25 cellular contexts compared by ENCODE assay signal in the genomic region with DNA sequence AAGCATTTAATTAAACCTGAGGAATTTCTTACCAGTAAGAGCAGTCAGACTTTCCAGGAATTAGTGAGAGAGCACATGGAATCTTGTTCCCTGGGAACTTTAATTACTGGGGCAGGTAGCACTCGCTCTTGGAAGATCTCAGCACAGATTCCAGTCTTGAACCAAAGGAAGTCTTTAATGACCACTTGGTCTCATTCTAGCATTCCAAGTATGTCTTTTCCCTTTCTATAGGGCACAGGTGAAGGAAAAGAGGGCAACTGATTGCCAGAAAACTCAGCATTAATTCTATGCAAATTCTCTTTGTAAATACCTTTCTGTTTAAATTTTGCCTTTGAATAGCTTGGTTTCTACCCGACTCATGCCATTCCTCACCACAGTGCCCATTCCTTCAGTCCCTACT.
"Had no signal": no experiment of that assay in that cellular context is flagged by ENCODE, and none has a peak within 500 bp of the region (broad histone marks: within the 10 kb centered on the region; RNA-seq: fewer than 3 reads in every experiment).

No MANE protein-coding gene starts in this region.

- ATAC-seq: heart right ventricle; left lung; natural killer cell; stimulated activated effector memory CD8-positive, alpha-beta T cell treated with anti-CD3 and anti-CD28 coated beads, Interleukin-12 subunit alpha, Interleukin-12 subunit beta, amount 100 ng/mL, for 72 hours had no signal

- H3K4me3 Mint-ChIP-seq: dendritic cell treated with granulocyte-macrophage colony-stimulating factor and Interleukin-4, amounts not matched to agents 40 ng/mL and 50 ng/mL, for 4 days; endodermal cell; immature natural killer cell; natural killer cell; neural crest cell; stimulated activated effector memory CD8-positive, alpha-beta T cell treated with anti-CD3 and anti-CD28 coated beads, Interleukin-12 subunit alpha, Interleukin-12 subunit beta, amount 100 ng/mL, for 72 hours had no signal

- FAIRE-seq: endothelial cell of umbilical vein, keratinocyte had no signal

- H3K4me1 Mint-ChIP-seq: immature natural killer cell; natural killer cell; stimulated activated effector memory CD8-positive, alpha-beta T cell treated with anti-CD3 and anti-CD28 coated beads, Interleukin-12 subunit alpha, Interleukin-12 subunit beta, amount 100 ng/mL, for 72 hours had no signal

- DNase-seq: colonic mucosa; effector CD8-positive, alpha-beta T cell; endodermal cell; esophagus squamous epithelium; foreskin melanocyte; glutamatergic neuron; heart right ventricle; hippocampal formation; immature natural killer cell; left lung; mammary epithelial cell; natural killer cell; nucleus accumbens; sigmoid colon; stimulated activated CD4-positive, alpha-beta T cell treated with anti-CD3 and anti-CD28 coated beads, Interleukin-2, amount 100 ng/mL, for 24 hours; stimulated activated CD4-positive, alpha-beta T cell treated with anti-CD3 and anti-CD28 coated beads, Interleukin-4, amount 100 ng/mL, for 24 hours; stimulated activated naive CD4-positive, alpha-beta T cell treated with Interleukin-2 at 50 U/mL for 16 hours; stomach; thyroid gland; trophoblast cell had no signal

- H3K27ac Mint-ChIP-seq: dendritic cell treated with granulocyte-macrophage colony-stimulating factor and Interleukin-4, amounts not matched to agents 40 ng/mL and 50 ng/mL, for 4 days; endodermal cell; natural killer cell; stimulated activated effector memory CD8-positive, alpha-beta T cell treated with anti-CD3 and anti-CD28 coated beads, Interleukin-12 subunit alpha, Interleukin-12 subunit beta, amount 100 ng/mL, for 72 hours had no signal

- H3K36me3 Mint-ChIP-seq: natural killer cell; stimulated activated effector memory CD8-positive, alpha-beta T cell treated with anti-CD3 and anti-CD28 coated beads, Interleukin-12 subunit alpha, Interleukin-12 subunit beta, amount 100 ng/mL, for 72 hours had no signal

- H3K9me3 Mint-ChIP-seq: stimulated activated effector memory CD8-positive, alpha-beta T cell treated with anti-CD3 and anti-CD28 coated beads, Interleukin-12 subunit alpha, Interleukin-12 subunit beta, amount 100 ng/mL, for 72 hours had no signal

- H3K27me3 Mint-ChIP-seq: dendritic cell treated with granulocyte-macrophage colony-stimulating factor and Interleukin-4, amounts not matched to agents 40 ng/mL and 50 ng/mL, for 4 days had no signal
